ENCODE assay signal across 1 cellular context in the genomic region with DNA sequence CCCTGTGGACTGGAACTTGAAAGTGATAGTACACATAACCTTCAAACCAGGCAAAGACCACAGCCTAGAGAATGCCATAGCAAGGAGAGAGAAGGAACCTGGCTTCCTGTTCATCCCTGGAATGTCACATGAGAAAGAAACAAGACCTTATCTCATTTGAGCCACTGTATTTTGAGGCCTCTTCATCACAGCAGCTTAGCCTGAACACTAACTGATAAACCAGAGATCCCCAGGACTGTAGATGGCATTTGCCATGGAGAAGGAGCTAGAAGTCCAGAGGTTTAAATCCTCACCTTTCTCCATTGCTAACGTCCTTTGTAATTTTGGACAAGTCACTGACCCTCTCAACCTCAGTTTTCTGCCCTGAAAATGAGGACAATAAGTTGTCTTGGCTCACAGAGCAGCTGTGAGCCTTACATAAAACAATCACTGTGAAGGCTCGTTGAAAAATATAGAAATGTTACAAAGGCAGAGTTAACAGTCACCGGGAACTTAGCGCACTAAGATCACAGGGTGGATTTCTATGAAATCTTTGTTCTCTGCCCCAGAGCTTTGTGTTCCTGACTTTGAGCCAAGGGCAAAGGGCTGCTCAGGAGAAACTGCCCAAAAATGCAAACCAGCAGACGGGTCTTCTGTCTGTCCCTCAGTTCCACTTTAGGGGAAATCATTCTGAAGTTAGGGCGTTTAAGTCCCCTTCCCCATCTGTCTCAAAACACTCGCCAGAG.
TF ChIP-seq lines count a peak whose summit lies in the region.

No MANE protein-coding gene starts in this region.

TF ChIP-seq in K562, 482 proteins besides CTCF, POLR2A, EP300 and RAD21 (continued from another document):
- TF ChIP-seq, protein P1, sequence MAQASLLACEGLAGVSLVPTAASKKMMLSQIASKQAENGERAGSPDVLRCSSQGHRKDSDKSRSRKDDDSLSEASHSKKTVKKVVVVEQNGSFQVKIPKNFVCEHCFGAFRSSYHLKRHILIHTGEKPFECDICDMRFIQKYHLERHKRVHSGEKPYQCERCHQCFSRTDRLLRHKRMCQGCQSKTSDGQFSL (CRISPR knock-in tag; IDR thresholded peaks at IDR 0.05): no peak
- TF ChIP-seq, protein P1 (tag; IDR thresholded peaks at IDR 0.05): no peak
- TF ChIP-seq MTA2 (IDR thresholded peaks at IDR 0.05; ENCODE audit: low read depth) (no peak), IFI16 (CRISPR knock-in tag; IDR thresholded peaks at IDR 0.05) (no peak)
- TF ChIP-seq, protein P2, sequence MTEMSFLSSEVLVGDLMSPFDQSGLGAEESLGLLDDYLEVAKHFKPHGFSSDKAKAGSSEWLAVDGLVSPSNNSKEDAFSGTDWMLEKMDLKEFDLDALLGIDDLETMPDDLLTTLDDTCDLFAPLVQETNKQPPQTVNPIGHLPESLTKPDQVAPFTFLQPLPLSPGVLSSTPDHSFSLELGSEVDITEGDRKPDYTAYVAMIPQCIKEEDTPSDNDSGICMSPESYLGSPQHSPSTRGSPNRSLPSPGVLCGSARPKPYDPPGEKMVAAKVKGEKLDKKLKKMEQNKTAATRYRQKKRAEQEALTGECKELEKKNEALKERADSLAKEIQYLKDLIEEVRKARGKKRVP (CRISPR knock-in tag; IDR thresholded peaks at IDR 0.05): no peak
